ENCODE assay signal across 11 cellular contexts in genomic region chr4:87121332-87122065, GRCh38.
DNase-seq lines count a peak whose midpoint lies in the region; TF ChIP-seq lines count a peak whose summit lies in the region.
"Had no signal": no experiment of that assay in that cellular context is flagged by ENCODE, and none has a peak within 500 bp of the region (broad histone marks: within the 10 kb centered on the region; RNA-seq: fewer than 3 reads in every experiment).

No MANE protein-coding gene starts in this region.

- no peak for DNase-seq in AG04450 (ENCODE audit: low read depth, low spot score)
- peak; percentile 49 to 85 for DNase-seq in NCI-H446 (lab: John Stamatoyannopoulos, UW)
- no peak for DNase-seq in esophagus squamous epithelium (lab: John Stamatoyannopoulos, UW)
- no peak for DNase-seq in activated CD4-positive, CD25-positive, alpha-beta regulatory T cell (lab: John Stamatoyannopoulos, UW)
- no peak for DNase-seq in D341Med (ENCODE audit: low spot score)
- DNase-seq in erythroblast (lab: John Stamatoyannopoulos, UW) = no peak
- DNase-seq in stimulated activated CD4-positive, alpha-beta T cell treated with anti-CD3 and anti-CD28 coated beads, Interleukin-4, amount 100 ng/mL, for 1 hour = no peak
- DNase-seq: activated effector memory CD4-positive, alpha-beta T cell treated with Interleukin-2 at 50 U/mL for 16 hours had no signal

- intact Hi-C loops in esophagus squamous epithelium (cut with DNase I) = no loop called here

- CTCF ChIA-PET in AG04450 (lab: Charles Lee) = interaction anchor here (0.9 to 1.7 kb wide), 2 partner anchors 29 to 200 kb away, joined by 3 to 10 read pairs; no protein-coding TSS in a partner anchor

- H3K27ac ChIP-seq in AG04450 (ENCODE audit: low read depth, low read length) (peak overlapping the region; percentile 85), esophagus squamous epithelium (peak overlapping the region; percentile 78 to 86 (median 84)), neutrophil (peak overlapping the region; percentile 11)

- POLR2A ChIA-PET in AG04450 (lab: Yijun Ruan, JAX) = no interaction called here

- no peak for TF ChIP-seq POLR2A in esophagus squamous epithelium (IDR thresholded peaks at IDR 0.05)
- no peak for TF ChIP-seq POLR2A in erythroblast (IDR thresholded peaks at IDR 0.05; ENCODE audit: low read length)

- H3K4me3 ChIP-seq in AG04450 (ENCODE audit: low read depth, low read length) = no peak overlapping the region
- H3K4me3 ChIP-seq in esophagus squamous epithelium = peak overlapping the region; percentile 22 to 48 (median 34)
- H3K4me3 ChIP-seq in neutrophil (ENCODE audit: low read depth in 1 of 2, low read length in 1 of 2) = no peak overlapping the region
- H3K4me3 ChIP-seq: GM12878, lung had no signal

- H3K4me1 ChIP-seq in esophagus squamous epithelium (peaks cover 22 to 78% (median 27%) of the 10 kb centered on the region in 3 donors), neutrophil (ENCODE audit: control insufficient read depth in 1 of 2, insufficient read depth in 1 of 2, low read depth in 1 of 2, low read length in 1 of 2) (peaks cover 10 to 17% of the 10 kb centered on the region in 2 experiments)

- TF ChIP-seq CTCF in AG04450 (IDR thresholded peaks at IDR 0.05; ENCODE audit: low read depth, low read length) = no peak
- no peak for TF ChIP-seq CTCF in esophagus squamous epithelium (IDR thresholded peaks at IDR 0.05)
- TF ChIP-seq CTCF in neutrophil (IDR thresholded peaks at IDR 0.05) = no peak

- H3K9me3 ChIP-seq in AG04450 (ENCODE audit: control insufficient read depth, insufficient read depth, low read length) = peaks cover 2% of the 10 kb centered on the region; the same call in 1 of the 2 replicates
- H3K9me3 ChIP-seq in esophagus squamous epithelium = no peaks in the 10 kb centered on the region
- H3K9me3 ChIP-seq in neutrophil = no peaks in the 10 kb centered on the region

- 37 to 60% methylated on average over 4 of the region's 4 CpGs for WGBS in esophagus squamous epithelium, 2 donors

- H3K36me3 ChIP-seq in esophagus squamous epithelium (peaks cover 12 to 66% (median 14%) of the 10 kb centered on the region in 3 donors), neutrophil (peaks cover 62% of the 10 kb centered on the region)

- H3K27me3 ChIP-seq in AG04450 (ENCODE audit: control insufficient read depth, insufficient read depth, low read length) (no peaks in the 10 kb centered on the region), esophagus squamous epithelium (no peaks in the 10 kb centered on the region), neutrophil (no peaks in the 10 kb centered on the region)

Comparison
In these comparisons a context has a peak if more than half of its experiments do, and no peak if none do; other contexts are left out.
1. DNase-seq: peak in NCI-H446 (2 of 2); none in AG04450 (single experiment), esophagus squamous epithelium (single experiment), activated CD4-positive, CD25-positive, alpha-beta regulatory T cell (0 of 4), D341Med (single experiment), erythroblast (0 of 2) and stimulated activated CD4-positive, alpha-beta T cell treated with anti-CD3 and anti-CD28 coated beads, Interleukin-4, amount 100 ng/mL, for 1 hour (single experiment).
2. H3K27ac ChIP-seq: peak in every context shown above with its lines; median percentile 85 in AG04450; 84 in esophagus squamous epithelium; 11 in neutrophil.
3. H3K4me3 ChIP-seq: peak in esophagus squamous epithelium (4 of 4); none in AG04450 (single experiment) and neutrophil (0 of 2).